17 cellular contexts compared by ENCODE assay signal in the genomic region with DNA sequence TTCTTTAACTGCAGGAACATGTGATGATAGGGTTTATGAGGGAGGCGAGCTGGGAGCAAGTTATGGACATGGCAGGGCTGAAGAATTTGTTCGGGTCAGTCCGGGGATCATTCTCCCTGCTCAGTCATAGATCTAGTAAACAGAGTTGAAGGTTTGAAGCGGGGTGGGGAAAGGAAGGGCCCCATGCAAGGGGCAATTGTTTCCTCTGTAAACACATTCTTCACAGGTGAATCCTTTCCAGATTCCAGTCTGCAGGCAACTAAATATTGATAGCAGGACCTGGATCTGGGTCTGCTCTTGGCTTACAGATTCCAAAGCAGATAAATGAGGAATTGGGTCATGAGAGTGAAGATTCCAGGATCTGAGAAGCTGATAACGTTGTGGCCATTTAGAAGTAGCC. TPM values are rescaled to one million over a fixed set of nuclear protein-coding genes. Genes with fewer than 3 reads are reported as not detected.
DNase-seq lines count a peak whose midpoint lies in the region; ATAC-seq and TF ChIP-seq lines count a peak whose summit lies in the region.
"Had no signal": no experiment of that assay in that cellular context is flagged by ENCODE, and none has a peak within 500 bp of the region (broad histone marks: within the 10 kb centered on the region; RNA-seq: fewer than 3 reads in every experiment).

No MANE protein-coding gene starts in this region.

- no peaks in the 10 kb centered on the region for H3K36me3 ChIP-seq in PC-3 (ENCODE audit: low read depth, low read length)
- no peaks in the 10 kb centered on the region for H3K36me3 ChIP-seq in endodermal cell (ENCODE audit: control insufficient read depth, insufficient read depth, low read length)
- H3K36me3 ChIP-seq in mesendoderm (ENCODE audit: control insufficient read depth, insufficient read depth, low read length) = no peaks in the 10 kb centered on the region

- H3K4me1 ChIP-seq in PC-3 (ENCODE audit: insufficient read depth, low read length) = peaks cover 18% of the 10 kb centered on the region
- H3K4me1 ChIP-seq in endodermal cell (ENCODE audit: control insufficient read depth, insufficient read depth, low read length) = no peaks in the 10 kb centered on the region
- H3K4me1 ChIP-seq in mesendoderm (ENCODE audit: control insufficient read depth, low read depth, low read length) = no peaks in the 10 kb centered on the region

- H3K79me2 ChIP-seq in PC-3 (ENCODE audit: low read length) = no peaks in the 10 kb centered on the region
- H3K79me2 ChIP-seq in mesendoderm (ENCODE audit: control insufficient read depth, insufficient read depth, low read length) = no peaks in the 10 kb centered on the region

- H3K9me3 ChIP-seq in PC-3 (ENCODE audit: low read length) (no peaks in the 10 kb centered on the region), endodermal cell (ENCODE audit: control insufficient read depth, low read length) (peaks cover 13% of the 10 kb centered on the region)

- no peaks in the 10 kb centered on the region for H3K9me2 ChIP-seq in PC-3 (replicated peaks; ENCODE audit: low read length)

- H3K27ac Mint-ChIP-seq in endodermal cell = peak overlapping the region; percentile 26
- H3K27ac Mint-ChIP-seq in activated CD8-positive, alpha-beta T cell treated with anti-CD3 and anti-CD28 coated beads for 36 hours = no peak overlapping the region
- no peak overlapping the region for H3K27ac Mint-ChIP-seq in activated CD4-positive, alpha-beta T cell treated with anti-CD3 and anti-CD28 coated beads, Interleukin-2, amount 10 ng/mL, durations not matched to agents 7 days and 5 days

- H3K4ac ChIP-seq in mesendoderm (ENCODE audit: low read depth, low read length) = no peak overlapping the region

- H4K8ac ChIP-seq in mesendoderm (ENCODE audit: low read depth, low read length) = no peak overlapping the region

- H3K9me3 Mint-ChIP-seq in endodermal cell = peaks cover 10% of the 10 kb centered on the region
- no peaks in the 10 kb centered on the region for H3K9me3 Mint-ChIP-seq in activated CD8-positive, alpha-beta T cell treated with anti-CD3 and anti-CD28 coated beads for 36 hours
- no peaks in the 10 kb centered on the region for H3K9me3 Mint-ChIP-seq in activated CD4-positive, alpha-beta T cell treated with anti-CD3 and anti-CD28 coated beads, Interleukin-2, amount 10 ng/mL, durations not matched to agents 7 days and 5 days

- H3K27me3 ChIP-seq in PC-3 (ENCODE audit: low read length) (no peaks in the 10 kb centered on the region), endodermal cell (ENCODE audit: control insufficient read depth, insufficient read depth, low read length, poor library complexity, severe bottlenecking) (no peaks in the 10 kb centered on the region), mesendoderm (ENCODE audit: insufficient read depth, low read length, poor library complexity) (no peaks in the 10 kb centered on the region)

- no peak overlapping the region for H4K5ac ChIP-seq in mesendoderm (ENCODE audit: low read length)

- H3K4me2 ChIP-seq in PC-3 (ENCODE audit: low read length) (peak overlapping the region; percentile 46), mesendoderm (ENCODE audit: low read length) (no peak overlapping the region)

- POLR2A ChIA-PET in PC-3 (lab: Charles Lee; ENCODE audit: unreplicated experiment) = no interaction called here
- POLR2A ChIA-PET in activated CD8-positive, alpha-beta T cell treated with anti-CD3 and anti-CD28 coated beads for 36 hours (lab: Charles Lee) = no interaction called here
- POLR2A ChIA-PET in activated CD4-positive, alpha-beta T cell treated with anti-CD3 and anti-CD28 coated beads, Interleukin-2, amount 10 ng/mL, durations not matched to agents 7 days and 5 days (lab: Charles Lee) = no interaction called here

- H3K4me3 ChIP-seq in PC-3 (ENCODE audit: low read length) (peak overlapping the region; percentile 20; the same call in 1 of the 2 replicates), endodermal cell (ENCODE audit: low read length) (no peak overlapping the region), mesendoderm (ENCODE audit: low read length) (no peak overlapping the region)

- H2AK5ac ChIP-seq in mesendoderm (ENCODE audit: low read length) = no peak overlapping the region

- H2BK15ac ChIP-seq in mesendoderm (replicated peaks; ENCODE audit: low read depth) = no peak overlapping the region

- no peak overlapping the region for H2BK5ac ChIP-seq in mesendoderm (ENCODE audit: low read length)

- CTCF ChIA-PET in PC-3 (lab: Charles Lee) = no interaction called here
- CTCF ChIA-PET in activated CD8-positive, alpha-beta T cell treated with anti-CD3 and anti-CD28 coated beads for 36 hours (lab: Charles Lee) = no interaction called here
- CTCF ChIA-PET in activated CD4-positive, alpha-beta T cell treated with anti-CD3 and anti-CD28 coated beads, Interleukin-2, amount 10 ng/mL, durations not matched to agents 7 days and 5 days (lab: Charles Lee) = no interaction called here

- no peaks in the 10 kb centered on the region for H3K36me3 Mint-ChIP-seq in endodermal cell (ENCODE audit: low read depth)
- H3K36me3 Mint-ChIP-seq in activated CD8-positive, alpha-beta T cell treated with anti-CD3 and anti-CD28 coated beads for 36 hours (ENCODE audit: low read depth) = no peaks in the 10 kb centered on the region
- H3K36me3 Mint-ChIP-seq in activated CD4-positive, alpha-beta T cell treated with anti-CD3 and anti-CD28 coated beads, Interleukin-2, amount 10 ng/mL, durations not matched to agents 7 days and 5 days (ENCODE audit: low read depth) = no peaks in the 10 kb centered on the region

- H3K9ac ChIP-seq in PC-3 (ENCODE audit: low read length) (no peak overlapping the region), endodermal cell (ENCODE audit: extremely low read depth, low read length, poor library complexity, severe bottlenecking) (no peak overlapping the region), mesendoderm (ENCODE audit: low read length) (no peak overlapping the region)

- H4K20me1 ChIP-seq in PC-3 (ENCODE audit: low read length) = no peaks in the 10 kb centered on the region

- no peak overlapping the region for H2BK120ac ChIP-seq in mesendoderm (ENCODE audit: low read depth, low read length)

- H3K18ac ChIP-seq in mesendoderm (ENCODE audit: low read length) = no peak overlapping the region

- DNase-seq in EL = peak; percentile 2
- peak; percentile 72 for DNase-seq in PC-3
- no peak for DNase-seq in endodermal cell
- peak; percentile 44 for DNase-seq in mesendoderm
- no peak for DNase-seq in activated CD8-positive, alpha-beta T cell treated with anti-CD3 and anti-CD28 coated beads for 36 hours
- no peak for DNase-seq in activated CD4-positive, CD25-positive, alpha-beta regulatory T cell (lab: John Stamatoyannopoulos, UW)
- no peak for DNase-seq in cortex of kidney (lab: John Stamatoyannopoulos, UW)
- no peak for DNase-seq in activated CD4-positive, alpha-beta T cell treated with anti-CD3 and anti-CD28 coated beads, Interleukin-2, amount 10 ng/mL, durations not matched to agents 7 days and 5 days
- DNase-seq: C1 segment of cervical spinal cord; DND-41; MV-4-11; NCI-H1417 treated with DMSO at 0.1 percent for 48 hours; NCI-H1930; NCI-H446; NCI-H69; NK-92 treated with Interleukin-12 subunit alpha and Interleukin-12 subunit beta, amount 100 ng/mL, for 24 hours had no signal

- H3K27ac ChIP-seq in PC-3 (ENCODE audit: low read length) = 0 out of 2 replicates have a peak overlapping the region, but pooled peaks have one; percentile 32
- H3K27ac ChIP-seq in endodermal cell (ENCODE audit: low read depth, low read length) = no peak overlapping the region
- no peak overlapping the region for H3K27ac ChIP-seq in mesendoderm (ENCODE audit: low read depth, low read length)
- H3K27ac ChIP-seq: RWPE1 had no signal

- WGBS in endodermal cell (ENCODE audit: insufficient coverage in 1 of 2, insufficient read length in 1 of 2), 2 experiments = 45 to 87% methylated on average over 1 to 5 of the region's 5 CpGs
- no CpG with 5 or more reads among the region's 5 CpGs for WGBS in mesendoderm (ENCODE audit: extremely low coverage, insufficient coverage, low lambda C conversion rate)

- H2AFZ ChIP-seq in PC-3 (ENCODE audit: low read length) = 0 out of 2 replicates have a peak overlapping the region, but pooled peaks have one; percentile 9

- H3K79me1 ChIP-seq in mesendoderm (ENCODE audit: low read length) = no peaks in the 10 kb centered on the region

- H3K4me3 Mint-ChIP-seq in endodermal cell = peak overlapping the region; percentile 7
- H3K4me3 Mint-ChIP-seq in activated CD8-positive, alpha-beta T cell treated with anti-CD3 and anti-CD28 coated beads for 36 hours = no peak overlapping the region
- no peak overlapping the region for H3K4me3 Mint-ChIP-seq in activated CD4-positive, alpha-beta T cell treated with anti-CD3 and anti-CD28 coated beads, Interleukin-2, amount 10 ng/mL, durations not matched to agents 7 days and 5 days

- intact Hi-C loops in PC-3 (cut with micrococcal nuclease) = no loop called here
- intact Hi-C loops in activated CD8-positive, alpha-beta T cell treated with anti-CD3 and anti-CD28 coated beads for 36 hours (cut with micrococcal nuclease) = no loop called here

- no peak overlapping the region for H3K56ac ChIP-seq in mesendoderm (ENCODE audit: low read length)

- H3F3A ChIP-seq in PC-3 (ENCODE audit: low read length, unreplicated experiment) = no peaks in the 10 kb centered on the region

- H3K27me3 Mint-ChIP-seq in endodermal cell (ENCODE audit: insufficient read depth) = no peaks in the 10 kb centered on the region
- no peaks in the 10 kb centered on the region for H3K27me3 Mint-ChIP-seq in activated CD8-positive, alpha-beta T cell treated with anti-CD3 and anti-CD28 coated beads for 36 hours
- H3K27me3 Mint-ChIP-seq in activated CD4-positive, alpha-beta T cell treated with anti-CD3 and anti-CD28 coated beads, Interleukin-2, amount 10 ng/mL, durations not matched to agents 7 days and 5 days = no peaks in the 10 kb centered on the region

- H3K4me1 Mint-ChIP-seq in endodermal cell = peaks cover 18% of the 10 kb centered on the region
- H3K4me1 Mint-ChIP-seq in activated CD8-positive, alpha-beta T cell treated with anti-CD3 and anti-CD28 coated beads for 36 hours (ENCODE audit: low read depth) = no peaks in the 10 kb centered on the region
- no peaks in the 10 kb centered on the region for H3K4me1 Mint-ChIP-seq in activated CD4-positive, alpha-beta T cell treated with anti-CD3 and anti-CD28 coated beads, Interleukin-2, amount 10 ng/mL, durations not matched to agents 7 days and 5 days

- no TSS peak for BruUV-seq in PC-3 (replicated peaks; lab: Mats Ljungman, UMichigan)

- peak; percentile 90 for ATAC-seq in PC-3
- ATAC-seq in activated CD8-positive, alpha-beta T cell treated with anti-CD3 and anti-CD28 coated beads for 36 hours = no peak

- H3K23ac ChIP-seq in mesendoderm (ENCODE audit: low read length) = no peak overlapping the region

- TF ChIP-seq CTCF in PC-3 (conservative IDR thresholded peaks at IDR 0.05; ENCODE audit: low read depth, low read length) (no peak), endodermal cell (conservative IDR thresholded peaks at IDR 0.05) (no peak)
- TF ChIP-seq CTCF in activated CD8-positive, alpha-beta T cell treated with anti-CD3 and anti-CD28 coated beads for 36 hours (IDR thresholded peaks at IDR 0.05) = no peak

RNA-seq across cellular contexts. Expression of a gene that starts 44.3 kb away (rescaled TPM):
- total RNA-seq in PC-3 (2014; rRNA removed) = 7.2 and 7.4 TPM in 2 replicates
- total RNA-seq in endodermal cell = 10 to 100 TPM; 66.8 to 85.6 TPM
- 6.9 TPM for polyA plus RNA-seq in endodermal cell (2013, experiment 1 of 2)
- 7.8 TPM for polyA plus RNA-seq in endodermal cell (2013, experiment 2 of 2)
- polyA plus RNA-seq in mesendoderm (2013, experiment 1 of 2) = 0.69 TPM
- polyA plus RNA-seq in mesendoderm (2013, experiment 2 of 2) = 0.52 TPM
- under 1 TPM; 0.22 to 0.70 TPM for total RNA-seq in activated CD8-positive, alpha-beta T cell treated with anti-CD3 and anti-CD28 coated beads for 36 hours
- not detected for total RNA-seq in activated CD4-positive, alpha-beta T cell treated with anti-CD3 and anti-CD28 coated beads, Interleukin-2, amount 10 ng/mL, durations not matched to agents 7 days and 5 days

Comparison
In these comparisons a context has a peak if more than half of its experiments do, and no peak if none do; other contexts are left out.
1. DNase-seq: peak in EL (single experiment), PC-3 (single experiment) and mesendoderm (single experiment); none in endodermal cell (single experiment), activated CD8-positive, alpha-beta T cell treated with anti-CD3 and anti-CD28 coated beads for 36 hours (single experiment), activated CD4-positive, CD25-positive, alpha-beta regulatory T cell (0 of 4), cortex of kidney (single experiment) and activated CD4-positive, alpha-beta T cell treated with anti-CD3 and anti-CD28 coated beads, Interleukin-2, amount 10 ng/mL, durations not matched to agents 7 days and 5 days (single experiment).